In genomic region chr10:86523348-86523747, GRCh38 we compare ENCODE assay signal across 10 cellular contexts. TPM values are rescaled to one million over a fixed set of nuclear protein-coding genes. Genes with fewer than 3 reads are reported as not detected.
DNase-seq lines count a peak whose midpoint lies in the region; ATAC-seq, FAIRE-seq and TF ChIP-seq lines count a peak whose summit lies in the region.
"Had no signal": no experiment of that assay in that cellular context is flagged by ENCODE, and none has a peak within 500 bp of the region (broad histone marks: within the 10 kb centered on the region; RNA-seq: fewer than 3 reads in every experiment).

No MANE protein-coding gene starts in this region.

- H3K9me3 ChIP-seq in K562 (replicated peaks; ENCODE audit: control insufficient read depth, insufficient read depth, low read depth, low read length) = no peaks in the 10 kb centered on the region
- no peaks in the 10 kb centered on the region for H3K9me3 ChIP-seq in uterus

- H3K36me3 Mint-ChIP-seq in naive thymus-derived CD8-positive, alpha-beta T cell = peaks cover 0 to 9% (median 0%) of the 10 kb centered on the region in 3 donors

- TF ChIP-seq POLR2A in K562 (conservative IDR thresholded peaks at IDR 0.05) (no peak), uterus (IDR thresholded peaks at IDR 0.05) (no peak)

- H3K9me1 ChIP-seq in K562 (ENCODE audit: control insufficient read depth, insufficient read depth, low read length) = no peaks in the 10 kb centered on the region

- peak; percentile 29 to 44; a peak in 3 of 4 replicates for TF ChIP-seq RAD21 in K562 (CRISPR knock-in tag; conservative IDR thresholded peaks at IDR 0.05 in 1 of 2, IDR thresholded peaks at IDR 0.05 in 1 of 2)

- TF ChIP-seq EP300 in K562 (IDR thresholded peaks at IDR 0.05; ENCODE audit: low read length) = no peak

- H3K4me1 ChIP-seq in K562 (replicated peaks in 1 of 2; ENCODE audit: control insufficient read depth in 2 of 2, insufficient read depth in 2 of 2, low read length in 2 of 2) (peaks cover 7 to 8% of the 10 kb centered on the region in 2 experiments; a peak in 3 of 5 replicates), uterus (peaks cover 0 to 21% of the 10 kb centered on the region in 2 donors)

- 30% methylated on average over 1 of the region's 1 CpG for WGBS in K562 (ENCODE audit: insufficient coverage, low coverage, missing lambda C conversion rate)

- FAIRE-seq in K562 (lab: Jason Lieb, UNC) = peak; percentile 73
- FAIRE-seq: endometrium had no signal

- H3K4me2 ChIP-seq in K562 (ENCODE audit: insufficient read depth, low read length) = peak overlapping the region; percentile 41

- DNase-seq in DMS114 treated with DMSO at 0.1 percent for 48 hours (lab: John Stamatoyannopoulos, UW; ENCODE audit: unreplicated experiment) (peak; percentile 18), M059J (ENCODE audit: low read depth) (peak; percentile 18), K562 (ENCODE audit: extremely low read depth in 1 of 4, low spot score in 3 of 4) (peak; percentile 23 to 43 (median 30)), inferior parietal cortex (ENCODE audit: extremely low spot score) (no peak), uterus (no peak), KBM-7 (no peak)
- DNase-seq in naive thymus-derived CD8-positive, alpha-beta T cell = no peak
- DNase-seq: SIG-M5 had no signal

- H3K4me1 Mint-ChIP-seq in naive thymus-derived CD8-positive, alpha-beta T cell = peaks cover 23 to 60% (median 48%) of the 10 kb centered on the region in 4 donors

- H2AFZ ChIP-seq in K562 (ENCODE audit: low read depth, low read length) = no peak overlapping the region

- H3K9me3 Mint-ChIP-seq in naive thymus-derived CD8-positive, alpha-beta T cell = no peaks in the 10 kb centered on the region

- H3K79me2 ChIP-seq in K562 (ENCODE audit: control insufficient read depth, insufficient read depth, low read length) = peaks cover 56% of the 10 kb centered on the region

- POLR2A ChIA-PET in K562 (lab: Yijun Ruan, JAX) = interaction anchor here (0.6 kb wide), 1 partner anchor 23 kb away, joined by 4 read pairs; no protein-coding TSS in a partner anchor
- POLR2A ChIA-PET in naive thymus-derived CD8-positive, alpha-beta T cell (lab: Charles Lee) = interaction anchor here (0.6 to 3.5 kb wide), 3 partner anchors 13 to 123 kb away, joined by 3 to 24 read pairs (median 24); no protein-coding TSS in a partner anchor

- ATAC-seq in K562 (peak; percentile 38), GM18858 (IDR thresholded peaks at IDR 0.05; ENCODE audit: unreplicated experiment) (no peak)
- ATAC-seq in naive thymus-derived CD8-positive, alpha-beta T cell = no peak

- H3K27ac Mint-ChIP-seq in naive thymus-derived CD8-positive, alpha-beta T cell = peak overlapping the region in 7 of 10 donors; percentile 11 to 94 (median 58)

- H3K36me3 ChIP-seq in K562 (ENCODE audit: control insufficient read depth, insufficient read depth, low read length) (peaks cover 9% of the 10 kb centered on the region; the same call in 2 of the 3 replicates), uterus (no peaks in the 10 kb centered on the region)

- no peak overlapping the region for H3K27ac ChIP-seq in K562 (ENCODE audit: extremely low read depth, low read depth, low read length)
- no peak overlapping the region for H3K27ac ChIP-seq in uterus

- H3K27me3 ChIP-seq in K562 (ENCODE audit: control insufficient read depth in 2 of 2, insufficient read depth in 2 of 2, low read length in 2 of 2) = no peaks in the 10 kb centered on the region
- H3K27me3 ChIP-seq in uterus = no peaks in the 10 kb centered on the region

- intact Hi-C loops in K562 (cut with micrococcal nuclease) (loop anchor here (1.0 kb wide), 2 partner anchors 62 to 123 kb away; no protein-coding TSS in a partner anchor), uterus (cut with DNase I; ENCODE audit: low total_unique reads) (no loop called here)

- in situ Hi-C loops in K562 (cut with MboI) = loop anchor here (5.0 kb wide), 1 partner anchor 64 kb away; no protein-coding TSS in a partner anchor
- in situ Hi-C loops in KBM-7 (cut with MboI; ENCODE audit: low pct_unique_long_range_greater_than_20kb, low sequenced_read_pairs) = no loop called here

- BruUV-seq in K562 (replicated peaks; lab: Mats Ljungman, UMichigan) = no TSS peak

- TF ChIP-seq CTCF in K562 (IDR thresholded peaks at IDR 0.05 in 2 of 3, conservative IDR thresholded peaks at IDR 0.05 in 1 of 3; ENCODE audit: insufficient read depth in 2 of 3, low read depth in 1 of 3, low read length in 3 of 3) = peak; percentile 37 to 61 (median 50); a peak in 5 of 6 replicates
- TF ChIP-seq CTCF in uterus (IDR thresholded peaks at IDR 0.05) = peak in 1 of 4 experiments; percentile 18

- CTCF ChIA-PET in K562 (lab: Yijun Ruan, JAX; ENCODE audit: low intra/inter-chr PET ratio) = interaction anchor here (2.1 kb wide), 1 partner anchor 62 kb away, joined by 7 read pairs; no protein-coding TSS in a partner anchor

- no peaks in the 10 kb centered on the region for H3K27me3 Mint-ChIP-seq in naive thymus-derived CD8-positive, alpha-beta T cell

- peak overlapping the region; percentile 92 for H3K4me3 ChIP-seq in K562
- H3K4me3 ChIP-seq in uterus = no peak overlapping the region

- no peak overlapping the region for H3K9ac ChIP-seq in K562 (ENCODE audit: insufficient read depth in 1 of 2, low read depth in 2 of 2, low read length in 2 of 2)

- H3K4me3 Mint-ChIP-seq in naive thymus-derived CD8-positive, alpha-beta T cell = peak overlapping the region in 9 of 10 donors; percentile 0 to 95 (median 8)

- peaks cover 9% of the 10 kb centered on the region for H4K20me1 ChIP-seq in K562 (replicated peaks; ENCODE audit: control insufficient read depth, insufficient read depth, low read length)

TF ChIP-seq in K562, 482 proteins besides CTCF, POLR2A, EP300 and RAD21:
- 0 out of 4 replicates have a peak, but pooled peaks of 1 of the 2 experiments have one; percentile 19 for TF ChIP-seq RCOR1 (IDR thresholded peaks at IDR 0.05; ENCODE audit: borderline replicate concordance in 1 of 2, low read depth in 2 of 2, low read length in 2 of 2)
- TF ChIP-seq THAP12 (CRISPR knock-in tag; IDR thresholded peaks at IDR 0.05) = no peak

RNA-seq across cellular contexts. Expression of gene WAPL, which starts 1.8 kb away (rescaled TPM):
- total RNA-seq in M059J (2014; rRNA removed; shearing (Covaris generic)) = 22.4 and 32.2 TPM in 2 replicates
- total RNA-seq in K562 (2011; cell fraction: chromatin; rRNA removed; ENCODE audit: low replicate concordance) = 19.5 and 62.0 TPM in 2 replicates
- total RNA-seq in K562 (2011; cell fraction: nucleolus; rRNA removed) = 9.7 and 10.5 TPM in 2 replicates
- total RNA-seq in K562 (2011; cell fraction: nucleoplasm; rRNA removed) = 19.5 and 21.7 TPM in 2 replicates
- 25.8 and 27.7 TPM in 2 replicates for total RNA-seq in K562 (2014; rRNA removed)
- total RNA-seq in K562 (2014; rRNA removed; fragmentation: Illumina TruSeq; extraction: Trizol) = 36.4 and 41.5 TPM in 2 replicates
- 34.0 and 34.4 TPM in 2 replicates for total RNA-seq in K562 (2015; rRNA removed; fragmentation: Illumina TruSeq; extraction: Trizol)
- 24.5 and 27.0 TPM in 2 replicates for total RNA-seq in K562 (2021)
- polyA plus RNA-seq in K562 (2011; rRNA removed) = 13.5 and 18.4 TPM in 2 replicates
- 5.2 and 7.4 TPM in 2 replicates for polyA plus RNA-seq in K562 (2011; cell fraction: cytosol; rRNA removed)
- polyA plus RNA-seq in K562 (2011; cell fraction: nucleus; rRNA removed) = 7.3 and 10.8 TPM in 2 replicates
- polyA plus RNA-seq in K562 (2012) = 15.9 and 20.7 TPM in 2 replicates
- polyA plus RNA-seq in K562 (2014; fragmentation: Illumina TruSeq; extraction: Trizol) = 21.0 and 25.3 TPM in 2 replicates
- 10 to 100 TPM; 14.3 to 21.9 TPM for polyA plus RNA-seq in K562 (2014; fragmentation: Nextera tagmentation; extraction: Ambion mirVana)
- polyA plus RNA-seq in K562 (2014; rRNA removed) = 15.1 and 17.9 TPM in 2 replicates
- polyA minus RNA-seq in K562 (2011; rRNA and poly(A)+ RNA removed) = 41.8 and 42.9 TPM in 2 replicates
- 28.6 and 31.1 TPM in 2 replicates for polyA minus RNA-seq in K562 (2011; cell fraction: cytosol; rRNA and poly(A)+ RNA removed)
- 11.0 and 18.2 TPM in 2 replicates for polyA minus RNA-seq in K562 (2011; cell fraction: nucleus; rRNA and poly(A)+ RNA removed)
- 10 to 100 TPM; 66.5 to 67.3 TPM for total RNA-seq in naive thymus-derived CD8-positive, alpha-beta T cell
- polyA plus RNA-seq in naive thymus-derived CD8-positive, alpha-beta T cell = 10 to 100 TPM; 37.0 to 42.1 (median 38.6) TPM
- total RNA-seq in uterus = 10 to 100 TPM; 17.4 to 75.1 (median 34.9) TPM

Comparison
In these comparisons a context has a peak if more than half of its experiments do, and no peak if none do; other contexts are left out.
1. DNase-seq: peak in DMS114 treated with DMSO at 0.1 percent for 48 hours (single experiment), M059J (single experiment) and K562 (4 of 4); none in naive thymus-derived CD8-positive, alpha-beta T cell (0 of 10), inferior parietal cortex (single experiment), uterus (0 of 2) and KBM-7 (single experiment).